18 cellular contexts compared by ENCODE assay signal in genomic region chr3:197496746-197497125, GRCh38. TPM values are rescaled to one million over a fixed set of nuclear protein-coding genes. Genes with fewer than 3 reads are reported as not detected.
DNase-seq lines count a peak whose midpoint lies in the region; ATAC-seq and TF ChIP-seq lines count a peak whose summit lies in the region.
"Had no signal": no experiment of that assay in that cellular context is flagged by ENCODE, and none has a peak within 500 bp of the region (broad histone marks: within the 10 kb centered on the region; RNA-seq: fewer than 3 reads in every experiment).

No MANE protein-coding gene starts in this region.

- DNase-seq in DMS 273 (lab: John Stamatoyannopoulos, UW; ENCODE audit: unreplicated experiment): peak; percentile 74
- no peak for DNase-seq in DMS 273 treated with DMSO at 0.1 percent for 48 hours (lab: John Stamatoyannopoulos, UW)
- no peak for DNase-seq in nephron progenitor cell
- DNase-seq in MM.1S: no peak
- no peak for DNase-seq in activated T-cell treated with anti-CD3 and anti-CD28 coated beads, Interleukin-2, amount 50 U/mL, for 1 hour
- DNase-seq in naive thymus-derived CD8-positive, alpha-beta T cell: no peak
- DNase-seq: AML-193; CD4-positive, alpha-beta T cell; EL; KG1; NCI-H1105 treated with DMSO at 0.1 percent for 48 hours; NCI-H1930; NCI-H510A; Peyer's patch; SHP77 had no signal

- H3K79me2 ChIP-seq in MM.1S (ENCODE audit: low read length): no peaks in the 10 kb centered on the region

- H3K9me3 ChIP-seq in MM.1S (replicated peaks; ENCODE audit: insufficient read depth, low read length): no peaks in the 10 kb centered on the region
- H3K9me3 ChIP-seq: Peyer's patch had no signal

- H3K36me3 Mint-ChIP-seq in brain: no peaks in the 10 kb centered on the region
- H3K36me3 Mint-ChIP-seq in nephron progenitor cell (ENCODE audit: low read depth): peaks cover 5% of the 10 kb centered on the region
- H3K36me3 Mint-ChIP-seq in naive thymus-derived CD8-positive, alpha-beta T cell: no peaks in the 10 kb centered on the region

- H3K4me2 ChIP-seq in MM.1S (ENCODE audit: low read depth, low read length): no peak overlapping the region

- H3K4me3 Mint-ChIP-seq in brain: peak overlapping the region in 1 of 5 experiments; percentile 64
- no peak overlapping the region for H3K4me3 Mint-ChIP-seq in nephron progenitor cell
- H3K4me3 Mint-ChIP-seq in naive thymus-derived CD8-positive, alpha-beta T cell: no peak overlapping the region
- H3K4me3 Mint-ChIP-seq: CD4-positive, alpha-beta T cell had no signal

- H3K9ac ChIP-seq in MM.1S (ENCODE audit: low read length): no peak overlapping the region

- no peak overlapping the region for H2AFZ ChIP-seq in MM.1S (ENCODE audit: low read length)

- POLR2A ChIA-PET in naive thymus-derived CD8-positive, alpha-beta T cell (lab: Charles Lee): no interaction called here

- ATAC-seq in HG03039 (IDR thresholded peaks at IDR 0.05; ENCODE audit: unreplicated experiment): no peak
- ATAC-seq in naive thymus-derived CD8-positive, alpha-beta T cell: no peak

- H4K20me1 ChIP-seq in MM.1S (ENCODE audit: insufficient read depth, low read length): no peaks in the 10 kb centered on the region

- peaks cover 8% of the 10 kb centered on the region for H3K4me1 ChIP-seq in MM.1S (ENCODE audit: low read length)

- H3K9me3 Mint-ChIP-seq in brain (peaks cover 0 to 15% (median 9%) of the 10 kb centered on the region in 5 experiments), nephron progenitor cell (peaks cover 20% of the 10 kb centered on the region)
- H3K9me3 Mint-ChIP-seq in naive thymus-derived CD8-positive, alpha-beta T cell: peaks cover 0 to 5% (median 0%) of the 10 kb centered on the region in 9 donors
- H3K9me3 Mint-ChIP-seq: CD4-positive, alpha-beta T cell had no signal

- H3K27ac ChIP-seq in MM.1S (ENCODE audit: low read length): no peak overlapping the region
- H3K27ac ChIP-seq: 22Rv1, Peyer's patch had no signal

- no peaks in the 10 kb centered on the region for H3K9me2 ChIP-seq in MM.1S (replicated peaks; ENCODE audit: insufficient read depth, low read length)

- H3K27me3 ChIP-seq in MM.1S (replicated peaks; ENCODE audit: insufficient read depth, low read length): no peaks in the 10 kb centered on the region
- H3K27me3 ChIP-seq: Peyer's patch had no signal

- no peak overlapping the region for H3K4me3 ChIP-seq in MM.1S (ENCODE audit: low read length)
- H3K4me3 ChIP-seq: Peyer's patch had no signal

- TF ChIP-seq CTCF in brain (conservative IDR thresholded peaks at IDR 0.05) (no peak), nephron progenitor cell (IDR thresholded peaks at IDR 0.05) (no peak), MM.1S (IDR thresholded peaks at IDR 0.05; ENCODE audit: low read length) (no peak)

- H3K4me1 Mint-ChIP-seq in brain (peaks cover 59% of the 10 kb centered on the region), nephron progenitor cell (peaks cover 81% of the 10 kb centered on the region)
- H3K4me1 Mint-ChIP-seq in naive thymus-derived CD8-positive, alpha-beta T cell: no peaks in the 10 kb centered on the region

- H3K27me3 Mint-ChIP-seq in brain (peaks cover 3% of the 10 kb centered on the region), nephron progenitor cell (ENCODE audit: low read depth, poor library complexity) (peaks cover 12% of the 10 kb centered on the region)
- peaks cover 0 to 19% (median 2%) of the 10 kb centered on the region in 5 donors for H3K27me3 Mint-ChIP-seq in naive thymus-derived CD8-positive, alpha-beta T cell
- H3K27me3 Mint-ChIP-seq: CD4-positive, alpha-beta T cell had no signal

- peaks cover 3% of the 10 kb centered on the region for H3F3A ChIP-seq in MM.1S (ENCODE audit: insufficient read depth, low read length)

- no peaks in the 10 kb centered on the region for H3K36me3 ChIP-seq in MM.1S (replicated peaks; ENCODE audit: insufficient read depth, low read length)
- H3K36me3 ChIP-seq: Peyer's patch had no signal

- H3K27ac Mint-ChIP-seq in brain (peak overlapping the region in 4 of 5 experiments; percentile 62 to 99 (median 93)), nephron progenitor cell (peak overlapping the region; percentile 32)
- no peak overlapping the region for H3K27ac Mint-ChIP-seq in naive thymus-derived CD8-positive, alpha-beta T cell
- H3K27ac Mint-ChIP-seq: CD4-positive, alpha-beta T cell had no signal

RNA-seq across cellular contexts. Expression of gene BDH1, which starts 59.0 kb away (rescaled TPM):
- polyA plus RNA-seq in brain (ENCODE audit: insufficient read depth, low read depth, low replicate concordance): 43.2 TPM
- 10 to 100 TPM; 77.7 to 79.0 TPM for total RNA-seq in naive thymus-derived CD8-positive, alpha-beta T cell
- polyA plus RNA-seq in naive thymus-derived CD8-positive, alpha-beta T cell: 10 to 100 TPM; 19.1 to 30.9 (median 26.6) TPM

Comparison
In these comparisons a context has a peak if more than half of its experiments do, and no peak if none do; other contexts are left out.
1. H3K27ac Mint-ChIP-seq: peak in brain (4 of 5) and nephron progenitor cell (single experiment); none in naive thymus-derived CD8-positive, alpha-beta T cell (0 of 10).